7 cellular contexts compared by ENCODE assay signal in the genomic region with DNA sequence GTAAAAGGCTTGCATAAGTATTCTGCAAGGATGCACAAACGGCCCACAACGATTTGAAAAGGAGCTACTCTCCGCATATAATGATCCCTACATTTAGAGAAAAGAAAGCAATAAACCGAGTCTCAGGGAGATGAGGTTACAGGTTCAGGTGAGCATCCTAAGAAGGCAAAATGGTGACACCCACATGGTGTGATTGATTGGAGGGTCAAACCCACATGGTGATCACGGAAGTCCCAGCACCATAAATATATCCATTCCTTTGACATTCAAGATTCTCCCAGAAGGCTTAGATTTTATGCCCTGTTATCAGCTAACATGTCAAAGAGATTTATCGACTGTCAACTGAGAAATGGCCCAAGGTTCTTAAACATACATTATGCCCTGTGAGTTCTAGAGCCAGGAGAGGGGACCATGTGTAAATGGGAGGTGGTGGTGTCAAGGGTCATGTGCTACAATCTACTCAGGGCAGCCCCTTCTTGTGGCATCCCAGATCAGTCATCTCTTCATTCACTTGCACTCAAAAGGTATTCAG.
"Had no signal": no experiment of that assay in that cellular context is flagged by ENCODE, and none has a peak within 500 bp of the region (broad histone marks: within the 10 kb centered on the region; RNA-seq: fewer than 3 reads in every experiment).

No MANE protein-coding gene starts in this region.

- FAIRE-seq: H1, H54 had no signal

- H3K27ac ChIP-seq: HL-60 had no signal

- H3K4me1 ChIP-seq: HAP-1 had no signal

- H3K36me3 ChIP-seq: HAP-1 had no signal

- H3K4me3 ChIP-seq: GM23338, HAP-1 had no signal

- ATAC-seq: GM23338, HCT116 had no signal

- H3K4me2 ChIP-seq: GM23338 had no signal

- H2AFZ ChIP-seq: GM23338 had no signal

- H3K9me3 ChIP-seq: HAP-1 had no signal

- DNase-seq: KG1 had no signal
